1 cellular context compared by ENCODE assay signal in the genomic region with DNA sequence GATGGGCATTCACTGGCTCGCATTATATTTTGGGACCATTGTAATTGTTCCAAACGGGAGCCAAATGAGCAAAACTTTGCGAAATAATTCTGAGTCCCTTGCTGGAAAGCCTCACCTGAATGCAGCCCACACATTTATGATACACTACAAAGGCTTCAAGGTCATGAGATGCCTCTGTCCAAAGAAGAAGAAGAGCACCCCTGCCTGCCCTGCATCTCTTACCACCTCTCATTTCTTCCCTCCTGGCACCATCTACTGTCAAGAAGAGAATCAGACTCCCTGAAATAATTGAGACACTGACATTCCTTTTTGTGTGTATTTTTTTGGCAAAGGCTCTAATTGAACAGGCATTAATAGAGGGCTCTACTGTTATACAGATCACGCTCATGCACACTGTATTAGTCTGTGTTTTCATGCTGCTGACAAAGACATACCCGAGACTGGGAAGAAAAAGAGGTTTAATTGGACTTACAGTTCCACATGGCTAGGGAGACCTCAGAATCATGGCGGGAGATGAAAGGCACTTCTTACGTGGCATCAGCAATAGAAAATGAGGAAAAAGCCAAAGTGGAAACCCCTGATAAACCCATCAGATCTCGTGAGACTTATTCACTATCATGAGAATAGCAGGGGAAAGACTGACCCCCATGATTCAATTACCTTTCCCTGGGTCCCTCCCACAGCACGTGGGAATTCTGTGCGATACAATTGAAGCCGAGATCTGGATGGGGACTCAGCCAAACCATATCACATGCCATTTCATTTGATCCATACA.
TF ChIP-seq lines count a peak whose summit lies in the region.

No MANE protein-coding gene starts in this region.

TF ChIP-seq in A549, 52 proteins besides CTCF, POLR2A, EP300 and RAD21 (continued from another document):
- TF ChIP-seq, protein P1, sequence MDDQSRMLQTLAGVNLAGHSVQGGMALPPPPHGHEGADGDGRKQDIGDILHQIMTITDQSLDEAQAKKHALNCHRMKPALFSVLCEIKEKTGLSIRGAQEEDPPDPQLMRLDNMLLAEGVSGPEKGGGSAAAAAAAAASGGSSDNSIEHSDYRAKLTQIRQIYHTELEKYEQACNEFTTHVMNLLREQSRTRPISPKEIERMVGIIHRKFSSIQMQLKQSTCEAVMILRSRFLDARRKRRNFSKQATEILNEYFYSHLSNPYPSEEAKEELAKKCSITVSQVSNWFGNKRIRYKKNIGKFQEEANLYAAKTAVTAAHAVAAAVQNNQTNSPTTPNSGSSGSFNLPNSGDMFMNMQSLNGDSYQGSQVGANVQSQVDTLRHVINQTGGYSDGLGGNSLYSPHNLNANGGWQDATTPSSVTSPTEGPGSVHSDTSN (IDR thresholded peaks at IDR 0.05): no peak
- TF ChIP-seq FOXS1 (CRISPR knock-in tag; IDR thresholded peaks at IDR 0.05) (no peak), KDM5A (IDR thresholded peaks at IDR 0.05) (no peak), POLR2AphosphoS2 (conservative IDR thresholded peaks at IDR 0.05; ENCODE audit: low read length) (no peak), BHLHE40 (IDR thresholded peaks at IDR 0.05; ENCODE audit: low read depth, low read length) (no peak)
- TF ChIP-seq, protein P2, sequence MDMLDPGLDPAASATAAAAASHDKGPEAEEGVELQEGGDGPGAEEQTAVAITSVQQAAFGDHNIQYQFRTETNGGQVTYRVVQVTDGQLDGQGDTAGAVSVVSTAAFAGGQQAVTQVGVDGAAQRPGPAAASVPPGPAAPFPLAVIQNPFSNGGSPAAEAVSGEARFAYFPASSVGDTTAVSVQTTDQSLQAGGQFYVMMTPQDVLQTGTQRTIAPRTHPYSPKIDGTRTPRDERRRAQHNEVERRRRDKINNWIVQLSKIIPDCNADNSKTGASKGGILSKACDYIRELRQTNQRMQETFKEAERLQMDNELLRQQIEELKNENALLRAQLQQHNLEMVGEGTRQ (IDR thresholded peaks at IDR 0.05): no peak
- TF ChIP-seq, protein P3, sequence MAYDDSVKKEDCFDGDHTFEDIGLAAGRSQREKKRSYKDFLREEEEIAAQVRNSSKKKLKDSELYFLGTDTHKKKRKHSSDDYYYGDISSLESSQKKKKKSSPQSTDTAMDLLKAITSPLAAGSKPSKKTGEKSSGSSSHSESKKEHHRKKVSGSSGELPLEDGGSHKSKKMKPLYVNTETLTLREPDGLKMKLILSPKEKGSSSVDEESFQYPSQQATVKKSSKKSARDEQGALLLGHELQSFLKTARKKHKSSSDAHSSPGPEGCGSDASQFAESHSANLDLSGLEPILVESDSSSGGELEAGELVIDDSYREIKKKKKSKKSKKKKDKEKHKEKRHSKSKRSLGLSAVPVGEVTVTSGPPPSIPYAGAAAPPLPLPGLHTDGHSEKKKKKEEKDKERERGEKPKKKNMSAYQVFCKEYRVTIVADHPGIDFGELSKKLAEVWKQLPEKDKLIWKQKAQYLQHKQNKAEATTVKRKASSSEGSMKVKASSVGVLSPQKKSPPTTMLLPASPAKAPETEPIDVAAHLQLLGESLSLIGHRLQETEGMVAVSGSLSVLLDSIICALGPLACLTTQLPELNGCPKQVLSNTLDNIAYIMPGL (CRISPR knock-in tag; IDR thresholded peaks at IDR 0.05; ENCODE audit: borderline replicate concordance): no peak
TF ChIP-seq in A549: peak in this region for 0.
